ENCODE assay signal across 2 cellular contexts in genomic region chrX:69137371-69137881, GRCh38.
TF ChIP-seq lines count a peak whose summit lies in the region.

No MANE protein-coding gene starts in this region.

TF ChIP-seq in IMR-90, 13 proteins besides CTCF, POLR2A, EP300 and RAD21 (continued from another document):
- peak; percentile 54; the same call in 1 of the 2 replicates for TF ChIP-seq CEBPB (IDR thresholded peaks at IDR 0.05; ENCODE audit: low read depth, low read length)
TF ChIP-seq in IMR-90: peak in this region for 1.

TF ChIP-seq in SK-N-SH treated with all-trans-retinoic acid at 6 μM for 48 hours, 23 proteins besides CTCF, POLR2A, EP300 and RAD21 (continued from another document):
- no peak for TF ChIP-seq SNAI2 (CRISPR knock-in tag; IDR thresholded peaks at IDR 0.05)
- TF ChIP-seq ZFP3 (CRISPR knock-in tag; IDR thresholded peaks at IDR 0.05): no peak
- TF ChIP-seq OSR1 (CRISPR knock-in tag; IDR thresholded peaks at IDR 0.05): no peak
- TF ChIP-seq ZC3H10 (CRISPR knock-in tag; IDR thresholded peaks at IDR 0.05): no peak
- no peak for TF ChIP-seq ARNTL (CRISPR knock-in tag; IDR thresholded peaks at IDR 0.05; ENCODE audit: borderline replicate concordance, low read depth)
- TF ChIP-seq, protein P1, sequence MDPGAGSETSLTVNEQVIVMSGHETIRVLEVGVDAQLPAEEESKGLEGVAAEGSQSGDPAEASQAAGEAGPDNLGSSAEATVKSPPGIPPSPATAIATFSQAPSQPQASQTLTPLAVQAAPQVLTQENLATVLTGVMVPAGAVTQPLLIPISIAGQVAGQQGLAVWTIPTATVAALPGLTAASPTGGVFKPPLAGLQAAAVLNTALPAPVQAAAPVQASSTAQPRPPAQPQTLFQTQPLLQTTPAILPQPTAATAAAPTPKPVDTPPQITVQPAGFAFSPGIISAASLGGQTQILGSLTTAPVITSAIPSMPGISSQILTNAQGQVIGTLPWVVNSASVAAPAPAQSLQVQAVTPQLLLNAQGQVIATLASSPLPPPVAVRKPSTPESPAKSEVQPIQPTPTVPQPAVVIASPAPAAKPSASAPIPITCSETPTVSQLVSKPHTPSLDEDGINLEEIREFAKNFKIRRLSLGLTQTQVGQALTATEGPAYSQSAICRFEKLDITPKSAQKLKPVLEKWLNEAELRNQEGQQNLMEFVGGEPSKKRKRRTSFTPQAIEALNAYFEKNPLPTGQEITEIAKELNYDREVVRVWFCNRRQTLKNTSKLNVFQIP (CRISPR knock-in tag; IDR thresholded peaks at IDR 0.05; ENCODE audit: borderline replicate concordance, low read depth): no peak
TF ChIP-seq in SK-N-SH treated with all-trans-retinoic acid at 6 μM for 48 hours: peak in this region for 0.
